In the genomic region with DNA sequence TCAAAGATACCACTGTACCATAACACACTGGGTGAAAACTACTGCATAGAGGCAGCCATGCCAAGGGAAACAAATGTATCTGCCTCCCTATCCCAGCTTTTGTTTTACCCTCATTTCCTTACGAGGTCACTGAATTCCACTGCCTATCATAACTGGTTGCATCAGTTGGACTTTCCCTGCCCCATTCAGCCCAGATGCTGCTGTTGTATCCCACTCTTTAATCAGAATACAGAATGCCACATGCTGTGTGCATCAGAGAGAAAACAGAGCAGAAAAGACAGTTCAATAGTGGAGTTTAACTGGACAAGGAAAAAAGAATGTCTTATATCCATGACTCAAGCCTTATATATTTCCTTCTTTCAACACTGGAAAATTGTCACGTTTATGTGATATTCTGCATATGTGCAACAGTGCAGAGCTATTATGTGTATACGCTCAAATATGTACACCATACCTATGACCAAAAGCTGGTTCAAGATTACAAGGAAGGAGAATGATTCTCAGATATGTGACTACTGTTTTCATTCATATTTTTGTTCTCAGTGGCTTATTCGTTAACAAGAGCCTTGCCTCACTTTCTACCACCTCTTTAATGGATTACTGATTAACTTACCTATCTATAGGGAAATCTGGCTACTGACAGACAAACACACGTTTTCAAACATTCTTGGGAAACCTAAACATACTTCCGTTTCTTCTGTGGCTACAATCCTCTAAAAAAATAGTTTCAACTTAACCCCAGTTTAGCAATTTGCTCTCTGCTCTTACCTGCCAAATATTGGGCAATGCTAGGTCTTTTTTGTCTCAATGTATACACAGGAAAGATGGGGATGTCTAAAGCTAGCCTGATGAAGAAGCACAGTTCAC, we compare ENCODE assay signal across 1 cellular context.
TF ChIP-seq lines count a peak whose summit lies in the region.

No MANE protein-coding gene starts in this region.

TF ChIP-seq in HepG2, 621 proteins besides CTCF, POLR2A, EP300 and RAD21 (continued from another document and continues in another):
- TF ChIP-seq, protein P1, sequence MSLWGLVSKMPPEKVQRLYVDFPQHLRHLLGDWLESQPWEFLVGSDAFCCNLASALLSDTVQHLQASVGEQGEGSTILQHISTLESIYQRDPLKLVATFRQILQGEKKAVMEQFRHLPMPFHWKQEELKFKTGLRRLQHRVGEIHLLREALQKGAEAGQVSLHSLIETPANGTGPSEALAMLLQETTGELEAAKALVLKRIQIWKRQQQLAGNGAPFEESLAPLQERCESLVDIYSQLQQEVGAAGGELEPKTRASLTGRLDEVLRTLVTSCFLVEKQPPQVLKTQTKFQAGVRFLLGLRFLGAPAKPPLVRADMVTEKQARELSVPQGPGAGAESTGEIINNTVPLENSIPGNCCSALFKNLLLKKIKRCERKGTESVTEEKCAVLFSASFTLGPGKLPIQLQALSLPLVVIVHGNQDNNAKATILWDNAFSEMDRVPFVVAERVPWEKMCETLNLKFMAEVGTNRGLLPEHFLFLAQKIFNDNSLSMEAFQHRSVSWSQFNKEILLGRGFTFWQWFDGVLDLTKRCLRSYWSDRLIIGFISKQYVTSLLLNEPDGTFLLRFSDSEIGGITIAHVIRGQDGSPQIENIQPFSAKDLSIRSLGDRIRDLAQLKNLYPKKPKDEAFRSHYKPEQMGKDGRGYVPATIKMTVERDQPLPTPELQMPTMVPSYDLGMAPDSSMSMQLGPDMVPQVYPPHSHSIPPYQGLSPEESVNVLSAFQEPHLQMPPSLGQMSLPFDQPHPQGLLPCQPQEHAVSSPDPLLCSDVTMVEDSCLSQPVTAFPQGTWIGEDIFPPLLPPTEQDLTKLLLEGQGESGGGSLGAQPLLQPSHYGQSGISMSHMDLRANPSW (CRISPR knock-in tag; IDR thresholded peaks at IDR 0.05; ENCODE audit: borderline replicate concordance), result no peak
- TF ChIP-seq, protein P2, sequence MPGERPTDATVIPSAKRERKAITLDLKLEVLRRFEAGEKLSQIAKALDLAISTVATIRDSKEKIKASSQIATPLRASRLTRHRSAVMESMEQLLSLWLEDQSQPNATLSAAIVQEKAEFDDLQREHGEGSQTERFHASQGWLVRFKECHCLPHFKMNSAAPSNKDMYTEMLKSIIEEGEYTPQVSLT (CRISPR knock-in tag; IDR thresholded peaks at IDR 0.05; ENCODE audit: borderline replicate concordance, low read depth), result no peak
- TF ChIP-seq ZNF432 (CRISPR knock-in tag; IDR thresholded peaks at IDR 0.05; ENCODE audit: borderline replicate concordance) (no peak), HIVEP1 (CRISPR knock-in tag; IDR thresholded peaks at IDR 0.05) (no peak), ZNF24 (IDR thresholded peaks at IDR 0.05) (no peak), GTF3A (CRISPR knock-in tag; conservative IDR thresholded peaks at IDR 0.05) (no peak), SIN3A (IDR thresholded peaks at IDR 0.05; ENCODE audit: borderline replicate concordance, low read depth, low read length) (no peak), TARDBP (CRISPR knock-in tag; IDR thresholded peaks at IDR 0.05) (peak; percentile 73; the same call in 1 of the 2 replicates), ZNF563 (CRISPR knock-in tag; IDR thresholded peaks at IDR 0.05) (no peak), ASH2L (IDR thresholded peaks at IDR 0.05; ENCODE audit: insufficient read length, low read depth, low read length) (peak; percentile 81), TMF1 (CRISPR knock-in tag; IDR thresholded peaks at IDR 0.05; ENCODE audit: low read depth) (no peak), ZNF776 (CRISPR knock-in tag; IDR thresholded peaks at IDR 0.05) (no peak), KAT8 (CRISPR knock-in tag; IDR thresholded peaks at IDR 0.05) (peak; percentile 64; the same call in 1 of the 2 replicates), ZNF746 (CRISPR knock-in tag; IDR thresholded peaks at IDR 0.05) (no peak), HNRNPK (IDR thresholded peaks at IDR 0.05; ENCODE audit: low read depth, low read length, poor library complexity, severe bottlenecking) (no peak), GATAD1 (CRISPR knock-in tag; IDR thresholded peaks at IDR 0.05) (0 out of 2 replicates have a peak, but pooled peaks have one; percentile 33), ZC3H4 (CRISPR knock-in tag; IDR thresholded peaks at IDR 0.05; ENCODE audit: borderline replicate concordance) (peak; percentile 53; the same call in 1 of the 2 replicates), ZSCAN30 (CRISPR knock-in tag; IDR thresholded peaks at IDR 0.05) (no peak), NR2F1 (CRISPR knock-in tag; IDR thresholded peaks at IDR 0.05) (peak; percentile 59 to 74), MEIS2 (CRISPR knock-in tag; IDR thresholded peaks at IDR 0.05) (peak; percentile 39; the same call in 1 of the 2 replicates), REPIN1 (CRISPR knock-in tag; IDR thresholded peaks at IDR 0.05; ENCODE audit: borderline replicate concordance, low read depth) (peak; percentile 60; the same call in 1 of the 2 replicates), DPF2 (CRISPR knock-in tag; IDR thresholded peaks at IDR 0.05; ENCODE audit: borderline replicate concordance, low read depth) (peak; percentile 73), ZNF10 (CRISPR knock-in tag; IDR thresholded peaks at IDR 0.05; ENCODE audit: borderline replicate concordance, low read depth) (no peak), TBX2 (CRISPR knock-in tag; IDR thresholded peaks at IDR 0.05; ENCODE audit: borderline replicate concordance) (peak; percentile 51; the same call in 1 of the 2 replicates), RXRB (CRISPR knock-in tag; IDR thresholded peaks at IDR 0.05; ENCODE audit: borderline replicate concordance) (peak; percentile 97), ZMYM4 (CRISPR knock-in tag; IDR thresholded peaks at IDR 0.05) (peak; percentile 72; the same call in 1 of the 2 replicates), STAG1 (CRISPR knock-in tag; IDR thresholded peaks at IDR 0.05) (peak; percentile 36; the same call in 1 of the 2 replicates)
- TF ChIP-seq, protein P3, sequence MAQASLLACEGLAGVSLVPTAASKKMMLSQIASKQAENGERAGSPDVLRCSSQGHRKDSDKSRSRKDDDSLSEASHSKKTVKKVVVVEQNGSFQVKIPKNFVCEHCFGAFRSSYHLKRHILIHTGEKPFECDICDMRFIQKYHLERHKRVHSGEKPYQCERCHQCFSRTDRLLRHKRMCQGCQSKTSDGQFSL (CRISPR knock-in tag; IDR thresholded peaks at IDR 0.05), result no peak
- TF ChIP-seq, protein P4, sequence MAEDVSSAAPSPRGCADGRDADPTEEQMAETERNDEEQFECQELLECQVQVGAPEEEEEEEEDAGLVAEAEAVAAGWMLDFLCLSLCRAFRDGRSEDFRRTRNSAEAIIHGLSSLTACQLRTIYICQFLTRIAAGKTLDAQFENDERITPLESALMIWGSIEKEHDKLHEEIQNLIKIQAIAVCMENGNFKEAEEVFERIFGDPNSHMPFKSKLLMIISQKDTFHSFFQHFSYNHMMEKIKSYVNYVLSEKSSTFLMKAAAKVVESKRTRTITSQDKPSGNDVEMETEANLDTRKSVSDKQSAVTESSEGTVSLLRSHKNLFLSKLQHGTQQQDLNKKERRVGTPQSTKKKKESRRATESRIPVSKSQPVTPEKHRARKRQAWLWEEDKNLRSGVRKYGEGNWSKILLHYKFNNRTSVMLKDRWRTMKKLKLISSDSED (CRISPR knock-in tag; IDR thresholded peaks at IDR 0.05), result no peak
- TF ChIP-seq, protein P5, sequence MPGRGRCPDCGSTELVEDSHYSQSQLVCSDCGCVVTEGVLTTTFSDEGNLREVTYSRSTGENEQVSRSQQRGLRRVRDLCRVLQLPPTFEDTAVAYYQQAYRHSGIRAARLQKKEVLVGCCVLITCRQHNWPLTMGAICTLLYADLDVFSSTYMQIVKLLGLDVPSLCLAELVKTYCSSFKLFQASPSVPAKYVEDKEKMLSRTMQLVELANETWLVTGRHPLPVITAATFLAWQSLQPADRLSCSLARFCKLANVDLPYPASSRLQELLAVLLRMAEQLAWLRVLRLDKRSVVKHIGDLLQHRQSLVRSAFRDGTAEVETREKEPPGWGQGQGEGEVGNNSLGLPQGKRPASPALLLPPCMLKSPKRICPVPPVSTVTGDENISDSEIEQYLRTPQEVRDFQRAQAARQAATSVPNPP (CRISPR knock-in tag; IDR thresholded peaks at IDR 0.05), result peak; percentile 41; the same call in 1 of the 2 replicates
- TF ChIP-seq, protein P6, sequence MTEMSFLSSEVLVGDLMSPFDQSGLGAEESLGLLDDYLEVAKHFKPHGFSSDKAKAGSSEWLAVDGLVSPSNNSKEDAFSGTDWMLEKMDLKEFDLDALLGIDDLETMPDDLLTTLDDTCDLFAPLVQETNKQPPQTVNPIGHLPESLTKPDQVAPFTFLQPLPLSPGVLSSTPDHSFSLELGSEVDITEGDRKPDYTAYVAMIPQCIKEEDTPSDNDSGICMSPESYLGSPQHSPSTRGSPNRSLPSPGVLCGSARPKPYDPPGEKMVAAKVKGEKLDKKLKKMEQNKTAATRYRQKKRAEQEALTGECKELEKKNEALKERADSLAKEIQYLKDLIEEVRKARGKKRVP (CRISPR knock-in tag; IDR thresholded peaks at IDR 0.05), result peak in 1 of 2 experiments; percentile 50; a peak in 2 of 4 replicates
- TF ChIP-seq, protein P7, sequence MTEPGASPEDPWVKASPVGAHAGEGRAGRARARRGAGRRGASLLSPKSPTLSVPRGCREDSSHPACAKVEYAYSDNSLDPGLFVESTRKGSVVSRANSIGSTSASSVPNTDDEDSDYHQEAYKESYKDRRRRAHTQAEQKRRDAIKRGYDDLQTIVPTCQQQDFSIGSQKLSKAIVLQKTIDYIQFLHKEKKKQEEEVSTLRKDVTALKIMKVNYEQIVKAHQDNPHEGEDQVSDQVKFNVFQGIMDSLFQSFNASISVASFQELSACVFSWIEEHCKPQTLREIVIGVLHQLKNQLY (CRISPR knock-in tag; IDR thresholded peaks at IDR 0.05), result peak; percentile 63; the same call in 1 of the 2 replicates
- TF ChIP-seq, protein P8, sequence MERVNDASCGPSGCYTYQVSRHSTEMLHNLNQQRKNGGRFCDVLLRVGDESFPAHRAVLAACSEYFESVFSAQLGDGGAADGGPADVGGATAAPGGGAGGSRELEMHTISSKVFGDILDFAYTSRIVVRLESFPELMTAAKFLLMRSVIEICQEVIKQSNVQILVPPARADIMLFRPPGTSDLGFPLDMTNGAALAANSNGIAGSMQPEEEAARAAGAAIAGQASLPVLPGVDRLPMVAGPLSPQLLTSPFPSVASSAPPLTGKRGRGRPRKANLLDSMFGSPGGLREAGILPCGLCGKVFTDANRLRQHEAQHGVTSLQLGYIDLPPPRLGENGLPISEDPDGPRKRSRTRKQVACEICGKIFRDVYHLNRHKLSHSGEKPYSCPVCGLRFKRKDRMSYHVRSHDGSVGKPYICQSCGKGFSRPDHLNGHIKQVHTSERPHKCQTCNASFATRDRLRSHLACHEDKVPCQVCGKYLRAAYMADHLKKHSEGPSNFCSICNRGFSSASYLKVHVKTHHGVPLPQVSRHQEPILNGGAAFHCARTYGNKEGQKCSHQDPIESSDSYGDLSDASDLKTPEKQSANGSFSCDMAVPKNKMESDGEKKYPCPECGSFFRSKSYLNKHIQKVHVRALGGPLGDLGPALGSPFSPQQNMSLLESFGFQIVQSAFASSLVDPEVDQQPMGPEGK (CRISPR knock-in tag; IDR thresholded peaks at IDR 0.05), result peak; percentile 54
- TF ChIP-seq, protein P9, sequence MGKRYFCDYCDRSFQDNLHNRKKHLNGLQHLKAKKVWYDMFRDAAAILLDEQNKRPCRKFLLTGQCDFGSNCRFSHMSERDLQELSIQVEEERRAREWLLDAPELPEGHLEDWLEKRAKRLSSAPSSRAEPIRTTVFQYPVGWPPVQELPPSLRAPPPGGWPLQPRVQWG (CRISPR knock-in tag; IDR thresholded peaks at IDR 0.05; ENCODE audit: borderline replicate concordance, low read depth), result no peak
- TF ChIP-seq, protein P10, sequence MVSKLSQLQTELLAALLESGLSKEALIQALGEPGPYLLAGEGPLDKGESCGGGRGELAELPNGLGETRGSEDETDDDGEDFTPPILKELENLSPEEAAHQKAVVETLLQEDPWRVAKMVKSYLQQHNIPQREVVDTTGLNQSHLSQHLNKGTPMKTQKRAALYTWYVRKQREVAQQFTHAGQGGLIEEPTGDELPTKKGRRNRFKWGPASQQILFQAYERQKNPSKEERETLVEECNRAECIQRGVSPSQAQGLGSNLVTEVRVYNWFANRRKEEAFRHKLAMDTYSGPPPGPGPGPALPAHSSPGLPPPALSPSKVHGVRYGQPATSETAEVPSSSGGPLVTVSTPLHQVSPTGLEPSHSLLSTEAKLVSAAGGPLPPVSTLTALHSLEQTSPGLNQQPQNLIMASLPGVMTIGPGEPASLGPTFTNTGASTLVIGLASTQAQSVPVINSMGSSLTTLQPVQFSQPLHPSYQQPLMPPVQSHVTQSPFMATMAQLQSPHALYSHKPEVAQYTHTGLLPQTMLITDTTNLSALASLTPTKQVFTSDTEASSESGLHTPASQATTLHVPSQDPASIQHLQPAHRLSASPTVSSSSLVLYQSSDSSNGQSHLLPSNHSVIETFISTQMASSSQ (IDR thresholded peaks at IDR 0.05; ENCODE audit: low read depth), result peak; percentile 99
- TF ChIP-seq, protein P10 (CRISPR knock-in tag; IDR thresholded peaks at IDR 0.05; ENCODE audit: borderline replicate concordance), result peak; percentile 98
- TF ChIP-seq, protein P11, sequence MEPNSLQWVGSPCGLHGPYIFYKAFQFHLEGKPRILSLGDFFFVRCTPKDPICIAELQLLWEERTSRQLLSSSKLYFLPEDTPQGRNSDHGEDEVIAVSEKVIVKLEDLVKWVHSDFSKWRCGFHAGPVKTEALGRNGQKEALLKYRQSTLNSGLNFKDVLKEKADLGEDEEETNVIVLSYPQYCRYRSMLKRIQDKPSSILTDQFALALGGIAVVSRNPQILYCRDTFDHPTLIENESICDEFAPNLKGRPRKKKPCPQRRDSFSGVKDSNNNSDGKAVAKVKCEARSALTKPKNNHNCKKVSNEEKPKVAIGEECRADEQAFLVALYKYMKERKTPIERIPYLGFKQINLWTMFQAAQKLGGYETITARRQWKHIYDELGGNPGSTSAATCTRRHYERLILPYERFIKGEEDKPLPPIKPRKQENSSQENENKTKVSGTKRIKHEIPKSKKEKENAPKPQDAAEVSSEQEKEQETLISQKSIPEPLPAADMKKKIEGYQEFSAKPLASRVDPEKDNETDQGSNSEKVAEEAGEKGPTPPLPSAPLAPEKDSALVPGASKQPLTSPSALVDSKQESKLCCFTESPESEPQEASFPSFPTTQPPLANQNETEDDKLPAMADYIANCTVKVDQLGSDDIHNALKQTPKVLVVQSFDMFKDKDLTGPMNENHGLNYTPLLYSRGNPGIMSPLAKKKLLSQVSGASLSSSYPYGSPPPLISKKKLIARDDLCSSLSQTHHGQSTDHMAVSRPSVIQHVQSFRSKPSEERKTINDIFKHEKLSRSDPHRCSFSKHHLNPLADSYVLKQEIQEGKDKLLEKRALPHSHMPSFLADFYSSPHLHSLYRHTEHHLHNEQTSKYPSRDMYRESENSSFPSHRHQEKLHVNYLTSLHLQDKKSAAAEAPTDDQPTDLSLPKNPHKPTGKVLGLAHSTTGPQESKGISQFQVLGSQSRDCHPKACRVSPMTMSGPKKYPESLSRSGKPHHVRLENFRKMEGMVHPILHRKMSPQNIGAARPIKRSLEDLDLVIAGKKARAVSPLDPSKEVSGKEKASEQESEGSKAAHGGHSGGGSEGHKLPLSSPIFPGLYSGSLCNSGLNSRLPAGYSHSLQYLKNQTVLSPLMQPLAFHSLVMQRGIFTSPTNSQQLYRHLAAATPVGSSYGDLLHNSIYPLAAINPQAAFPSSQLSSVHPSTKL (CRISPR knock-in tag; IDR thresholded peaks at IDR 0.05), result peak; percentile 91
